8 cellular contexts compared by ENCODE assay signal in genomic region chr15:33195283-33195682, GRCh38. TPM values are rescaled to one million over a fixed set of nuclear protein-coding genes. Genes with fewer than 3 reads are reported as not detected.
DNase-seq lines count a peak whose midpoint lies in the region; ATAC-seq, FAIRE-seq and TF ChIP-seq lines count a peak whose summit lies in the region.

No MANE protein-coding gene starts in this region.

- no peaks in the 10 kb centered on the region for H3K9me3 Mint-ChIP-seq in T-cell

- intact Hi-C loops in prostate gland (cut with DNase I): no loop called here
- intact Hi-C loops in sciatic nerve (cut with DNase I): no loop called here

- POLR2A ChIA-PET in T-cell (lab: Charles Lee): interaction anchor here in 1 of 2 donors (0.6 kb wide), 1 partner anchor 580 kb away, joined by 3 read pairs; the partner anchor contains the start of gene ARHGAP11A

- DNase-seq in D721Med (ENCODE audit: insufficient read length, low spot score): no peak
- peak in 4 of 34 experiments; percentile 2 to 11 (median 6) for DNase-seq in T-cell
- DNase-seq in foreskin fibroblast: no peak
- DNase-seq in prostate gland (ENCODE audit: low spot score): no peak
- DNase-seq in sciatic nerve (ENCODE audit: low spot score): no peak

- no peaks in the 10 kb centered on the region for H3K36me3 ChIP-seq in prostate gland

- H3K27me3 ChIP-seq in prostate gland (replicated peaks; ENCODE audit: insufficient read depth): peaks cover 3% of the 10 kb centered on the region

- no peaks in the 10 kb centered on the region for H3K36me3 Mint-ChIP-seq in T-cell

- TF ChIP-seq POLR2A in prostate gland (IDR thresholded peaks at IDR 0.05): no peak

- ATAC-seq in T-cell (replicated peaks in 1 of 4) (peak in 3 of 4 experiments; percentile 1 to 10 (median 3)), GM18907 (IDR thresholded peaks at IDR 0.05; ENCODE audit: unreplicated experiment) (no peak), HG03571 (IDR thresholded peaks at IDR 0.05; ENCODE audit: unreplicated experiment) (no peak), sciatic nerve (no peak), HG02798 (IDR thresholded peaks at IDR 0.05; ENCODE audit: poor library complexity, unreplicated experiment) (no peak)

- H3K4me1 ChIP-seq in prostate gland (replicated peaks): no peaks in the 10 kb centered on the region

- peak overlapping the region; percentile 74 to 84 for H3K27ac Mint-ChIP-seq in T-cell

- peaks cover 8 to 15% (median 13%) of the 10 kb centered on the region in 3 donors for H3K4me1 Mint-ChIP-seq in T-cell

- peak; percentile 63 for FAIRE-seq in D721Med (lab: Jason Lieb, UNC)

- TF ChIP-seq CTCF in D721Med (IDR thresholded peaks at IDR 0.05; ENCODE audit: insufficient read depth, missing control alignments) (no peak), foreskin fibroblast (IDR thresholded peaks at IDR 0.05; ENCODE audit: low read depth, low read length) (no peak), prostate gland (IDR thresholded peaks at IDR 0.05) (no peak)

- H3K4me3 Mint-ChIP-seq in T-cell: peak overlapping the region; percentile 76 to 82 (median 79)

- peaks cover 2 to 4% of the 10 kb centered on the region in 2 donors for H3K27me3 Mint-ChIP-seq in T-cell

- H3K4me3 ChIP-seq in foreskin fibroblast (ENCODE audit: low read depth in 1 of 2, low read length in 2 of 2) (peak overlapping the region; percentile 49 to 72), prostate gland (peak overlapping the region; percentile 26 to 27)

- 57% methylated on average over 7 of the region's 7 CpGs for WGBS in prostate gland

- H3K9me3 ChIP-seq in prostate gland: no peaks in the 10 kb centered on the region

- CTCF ChIA-PET in T-cell (lab: Charles Lee): interaction anchor here in 1 of 2 donors (0.9 to 1.6 kb wide), 2 partner anchors 21 to 31 kb away, joined by 4 read pairs; no protein-coding TSS in a partner anchor

- H3K27ac ChIP-seq in prostate gland: no peak overlapping the region

RNA-seq across cellular contexts. Expression of gene FMN1, which starts 0.8 kb away (rescaled TPM):
- total RNA-seq in T-cell: 10 to 100 TPM in 3 of 5 donors, under 1 TPM in 2; 0.20 to 22.4 (median 14.9) TPM
- 10 to 100 TPM in 1 of 2 donors, 1 to 10 TPM in 1; 7.1 to 32.5 TPM for total RNA-seq in prostate gland
- 10.0 TPM for total RNA-seq in sciatic nerve

Comparison
In these comparisons a context has a peak if more than half of its experiments do, and no peak if none do; other contexts are left out.
1. ATAC-seq: peak in T-cell (3 of 4); none in GM18907 (single experiment), HG03571 (single experiment), sciatic nerve (single experiment) and HG02798 (single experiment).